5 cellular contexts compared by ENCODE assay signal in the genomic region with DNA sequence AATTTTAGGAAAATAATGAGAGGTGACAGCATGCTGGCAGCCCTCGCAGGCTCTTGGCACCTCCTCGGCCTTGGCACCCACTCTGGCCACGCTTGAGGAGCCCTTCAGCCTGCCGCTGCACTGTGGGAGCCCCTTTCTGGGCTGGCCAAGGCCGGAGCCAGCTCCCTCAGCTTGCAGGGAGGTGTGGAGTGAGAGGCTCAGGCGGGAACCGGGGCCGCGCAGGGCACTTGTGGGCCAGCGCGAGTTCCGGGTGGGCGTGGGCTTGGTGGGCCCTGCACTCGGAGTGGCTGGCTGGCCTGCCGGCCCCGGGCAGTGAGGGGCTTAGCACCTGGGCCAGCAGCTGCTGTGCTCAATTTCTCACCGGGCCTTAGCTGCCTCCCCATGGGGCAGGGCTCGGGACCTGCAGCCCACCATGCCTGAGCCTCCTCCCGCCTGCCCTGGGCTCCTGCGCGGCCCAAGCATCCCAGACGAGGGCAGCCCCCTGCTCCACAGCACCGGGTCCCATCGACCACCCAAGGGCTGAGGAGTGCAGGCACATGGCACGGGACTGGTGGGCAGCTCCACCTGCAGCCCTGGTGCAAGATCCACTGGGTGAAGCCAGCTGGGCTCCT.
DNase-seq lines count a peak whose midpoint lies in the region; ATAC-seq, FAIRE-seq and TF ChIP-seq lines count a peak whose summit lies in the region.
"Not testable (repeated sequence)": the region's sequence is repeated elsewhere in the genome, so short reads cannot be mapped to it uniquely, and the experiment has no call there.

No MANE protein-coding gene starts in this region.

- not testable (repeated sequence) for H3K9ac ChIP-seq in kidney (ENCODE audit: low read length in 2 of 2)

- H3K4me3 ChIP-seq in right cardiac atrium (ENCODE audit: low read length); kidney (ENCODE audit: low read length in 2 of 2); lower lobe of right lung; aorta (ENCODE audit: low read length in 2 of 2): not testable (repeated sequence)

- H3K27me3 ChIP-seq in right cardiac atrium (ENCODE audit: control insufficient read depth, insufficient read depth); lower lobe of right lung (ENCODE audit: low read depth); aorta (ENCODE audit: control insufficient read depth in 1 of 2, insufficient read depth in 2 of 2, low read length in 1 of 2): not testable (repeated sequence)

- WGBS in right cardiac atrium: 94% methylated on average over 25 of the region's 25 CpGs
- WGBS in aorta, 2 donors: 89 to 91% methylated on average over 23 to 25 of the region's 25 CpGs

- not testable (repeated sequence) for TF ChIP-seq CTCF in kidney (IDR thresholded peaks at IDR 0.05; ENCODE audit: borderline replicate concordance, extremely low read depth, insufficient read depth); lower lobe of right lung (IDR thresholded peaks at IDR 0.05)

- intact Hi-C loops in right cardiac atrium (cut with DNase I); kidney (cut with DNase I); lower lobe of right lung (cut with DNase I); aorta (cut with DNase I): not testable (repeated sequence)

- not testable (repeated sequence) for FAIRE-seq in kidney (lab: Jason Lieb, UNC)

- DNase-seq in NCI-H446 treated with DMSO at 0.1 percent for 48 hours (lab: John Stamatoyannopoulos, UW): peak; percentile 71
- DNase-seq in right cardiac atrium: peak in 2 of 3 donors; percentile 35 to 40
- DNase-seq in kidney: peak; percentile 51
- peak; percentile 28 for DNase-seq in lower lobe of right lung
- DNase-seq in aorta: peak; percentile 37 to 58

- not testable (repeated sequence) for H3K4me1 ChIP-seq in right cardiac atrium (ENCODE audit: control insufficient read depth, insufficient read depth, low read length); kidney (ENCODE audit: control insufficient read depth in 1 of 2, insufficient read depth in 1 of 2, low read depth in 1 of 2, low read length in 2 of 2); lower lobe of right lung; aorta (ENCODE audit: control insufficient read depth in 1 of 2, insufficient read depth in 2 of 2, low read length in 2 of 2)

- not testable (repeated sequence) for ATAC-seq in right cardiac atrium; lower lobe of right lung; aorta (ENCODE audit: low FRiP score)

- H3K9me3 ChIP-seq in right cardiac atrium (ENCODE audit: control insufficient read depth, low read length); kidney (ENCODE audit: control insufficient read depth in 1 of 2, low read length in 2 of 2); lower lobe of right lung; aorta (ENCODE audit: control insufficient read depth, low read length): not testable (repeated sequence)

- H3K36me3 ChIP-seq in kidney (ENCODE audit: control insufficient read depth in 1 of 2, insufficient read depth in 2 of 2, low read length in 2 of 2); lower lobe of right lung; aorta (ENCODE audit: control insufficient read depth in 1 of 2, insufficient read depth in 2 of 2, low read length in 1 of 2): not testable (repeated sequence)

- not testable (repeated sequence) for H3K27ac ChIP-seq in right cardiac atrium (ENCODE audit: low read length); kidney (ENCODE audit: low read depth in 2 of 2, low read length in 2 of 2); lower lobe of right lung; aorta (ENCODE audit: low read depth in 1 of 2, low read length in 2 of 2)
